9 cellular contexts compared by ENCODE assay signal in genomic region chr7:26048663-26049062, GRCh38.
"Had no signal": no experiment of that assay in that cellular context is flagged by ENCODE, and none has a peak within 500 bp of the region (broad histone marks: within the 10 kb centered on the region; RNA-seq: fewer than 3 reads in every experiment).

No MANE protein-coding gene starts in this region.

- DNase-seq: IMR-90, Karpas-422, KBM-7, KG1 had no signal

- H3K4me1 Mint-ChIP-seq: IgD-negative memory B cell had no signal

- H3K4me3 Mint-ChIP-seq: IgD-negative memory B cell had no signal

- H3K4me3 ChIP-seq: K562 had no signal

- H3K9ac ChIP-seq: KMS-11 had no signal

- H3K27ac ChIP-seq: HL-60, KMS-11 had no signal

- H3K27ac Mint-ChIP-seq: IgD-negative memory B cell had no signal

- H3K4me2 ChIP-seq: KMS-11 had no signal

- ATAC-seq: HepG2, K562 had no signal
